8 cellular contexts compared by ENCODE assay signal in the genomic region with DNA sequence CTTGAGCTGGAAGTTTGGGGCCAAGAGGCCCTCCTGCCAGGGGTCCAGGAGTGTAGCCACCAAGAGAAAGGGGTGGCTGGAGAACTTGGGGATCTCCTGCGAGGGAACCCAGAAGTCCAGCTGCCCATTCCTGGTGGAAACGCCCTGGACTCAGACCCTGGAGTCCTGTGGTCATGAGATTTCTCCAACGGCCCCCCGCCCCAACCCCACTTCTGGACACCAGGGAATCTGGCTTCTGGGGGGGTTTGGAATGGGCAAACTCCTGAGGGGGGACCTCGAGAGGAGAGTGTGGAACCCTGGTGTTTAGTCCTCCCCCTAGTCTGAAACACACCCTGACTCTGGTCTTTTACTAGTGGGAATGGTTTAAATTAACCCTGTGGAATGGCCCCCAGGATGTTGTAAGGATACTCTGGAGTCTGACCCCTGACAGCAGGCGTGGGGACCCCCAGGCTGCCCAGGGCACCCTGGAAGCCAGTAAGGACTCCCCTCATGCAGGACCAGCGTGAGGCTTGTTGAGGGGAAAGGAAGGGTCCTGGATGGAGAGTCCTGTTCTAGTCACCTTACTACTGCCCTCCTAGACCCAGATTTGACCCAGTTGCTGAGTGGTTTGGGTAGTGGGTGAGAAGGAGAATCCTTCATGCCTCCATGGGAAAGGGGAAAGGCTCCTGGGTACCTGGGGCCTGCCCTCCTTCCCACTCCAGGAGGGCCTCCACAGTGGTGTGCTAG. TPM values are rescaled to one million over a fixed set of nuclear protein-coding genes. Genes with fewer than 3 reads are reported as not detected.
DNase-seq lines count a peak whose midpoint lies in the region; ATAC-seq and TF ChIP-seq lines count a peak whose summit lies in the region.

No MANE protein-coding gene starts in this region.

- no peaks in the 10 kb centered on the region for H3K36me3 ChIP-seq in KMS-11 (ENCODE audit: insufficient read depth)

- H3K4me3 ChIP-seq in AG04450 (ENCODE audit: low read depth, low read length), result peak overlapping the region; percentile 83
- peak overlapping the region; percentile 38 for H3K4me3 ChIP-seq in KMS-11 (IDR thresholded peaks at IDR 0.05; ENCODE audit: insufficient read depth, low read depth, low read length)
- peak overlapping the region; percentile 39 to 83 (median 72) for H3K4me3 ChIP-seq in dorsolateral prefrontal cortex

- DNase-seq in AG04450 (ENCODE audit: low read depth, low spot score) (no peak), dorsolateral prefrontal cortex (no peak), NCI-H748 treated with DMSO at 0.1 percent for 48 hours (lab: John Stamatoyannopoulos, UW) (no peak), activated gamma-delta T cell treated with Interleukin-2 at 50 U/mL for 16 hours (no peak), cortex of kidney (lab: John Stamatoyannopoulos, UW) (no peak)
- DNase-seq in naive thymus-derived CD8-positive, alpha-beta T cell, result peak in 1 of 10 donors; percentile 61

- H3K9me3 ChIP-seq in AG04450 (ENCODE audit: control insufficient read depth, insufficient read depth, low read length), result no peaks in the 10 kb centered on the region

- peak overlapping the region; percentile 69 to 93 (median 84) for H3K4me3 Mint-ChIP-seq in naive thymus-derived CD8-positive, alpha-beta T cell

- CTCF ChIA-PET in AG04450 (lab: Charles Lee), result interaction anchor here (0.6 to 2.7 kb wide), 5 partner anchors 8 to 305 kb away, joined by 4 to 26 read pairs (median 18); no protein-coding TSS in a partner anchor

- H3K27ac ChIP-seq in AG04450 (ENCODE audit: low read depth, low read length) (peak overlapping the region; percentile 21), KMS-11 (no peak overlapping the region), dorsolateral prefrontal cortex (peak overlapping the region in 57 of 59 donors; percentile 19 to 90 (median 75))

- no peaks in the 10 kb centered on the region for H4K20me1 ChIP-seq in KMS-11 (ENCODE audit: insufficient read depth)

- TF ChIP-seq CTCF in AG04450 (IDR thresholded peaks at IDR 0.05; ENCODE audit: low read depth, low read length) (no peak), KMS-11 (conservative IDR thresholded peaks at IDR 0.05; ENCODE audit: low read depth, low read length) (no peak), dorsolateral prefrontal cortex (IDR thresholded peaks at IDR 0.05 in 54 of 56, conservative IDR thresholded peaks at IDR 0.05 in 2 of 56; ENCODE audit: low read depth in 1 of 56, partially characterized antibody in 56 of 56) (no peak)

- no peak overlapping the region for H3K9ac ChIP-seq in KMS-11

- no peaks in the 10 kb centered on the region for H3K9me3 Mint-ChIP-seq in naive thymus-derived CD8-positive, alpha-beta T cell

- H3K36me3 Mint-ChIP-seq in naive thymus-derived CD8-positive, alpha-beta T cell, result no peaks in the 10 kb centered on the region

- peak overlapping the region; percentile 69; the same call in 1 of the 2 replicates for H2AFZ ChIP-seq in KMS-11 (ENCODE audit: low read depth)

- POLR2A ChIA-PET in AG04450 (lab: Yijun Ruan, JAX), result interaction anchor here (1.5 to 1.9 kb wide), 2 partner anchors 78 to 240 kb away, joined by 5 to 14 read pairs; a partner anchor contains a TSS
- POLR2A ChIA-PET in naive thymus-derived CD8-positive, alpha-beta T cell (lab: Charles Lee), result interaction anchor here (1.2 to 2.4 kb wide), 5 partner anchors 78 to 298 kb away, joined by 3 to 9 read pairs (median 4); a partner anchor contains a TSS

- no peaks in the 10 kb centered on the region for H3K27me3 Mint-ChIP-seq in naive thymus-derived CD8-positive, alpha-beta T cell

- peaks cover 14 to 32% (median 26%) of the 10 kb centered on the region in 4 donors for H3K4me1 Mint-ChIP-seq in naive thymus-derived CD8-positive, alpha-beta T cell

- intact Hi-C loops in dorsolateral prefrontal cortex (cut with DNase I), result loop anchor here (5.0 kb wide), 1 partner anchor 105 kb away; a partner anchor contains a TSS

- no peaks in the 10 kb centered on the region for H3K79me2 ChIP-seq in KMS-11 (ENCODE audit: insufficient read depth, low read depth)

- H3K4me2 ChIP-seq in KMS-11, result peak overlapping the region; percentile 57; the same call in 1 of the 2 replicates

- no peaks in the 10 kb centered on the region for H3K27me3 ChIP-seq in AG04450 (ENCODE audit: control insufficient read depth, insufficient read depth, low read length)
- no peaks in the 10 kb centered on the region for H3K27me3 ChIP-seq in KMS-11 (ENCODE audit: insufficient read depth, low read depth)
- peaks cover 0 to 33% (median 0%) of the 10 kb centered on the region in 45 donors for H3K27me3 ChIP-seq in dorsolateral prefrontal cortex

- no peak for ATAC-seq in naive thymus-derived CD8-positive, alpha-beta T cell
- ATAC-seq in HG03175 (IDR thresholded peaks at IDR 0.05; ENCODE audit: unreplicated experiment), result no peak

- H3K27ac Mint-ChIP-seq in naive thymus-derived CD8-positive, alpha-beta T cell, result peak overlapping the region in 6 of 10 donors; percentile 69 to 87 (median 80)

- no peaks in the 10 kb centered on the region for H3K4me1 ChIP-seq in KMS-11 (ENCODE audit: low read depth, poor library complexity, severe bottlenecking)

RNA-seq across cellular contexts. Expression of a gene that starts 0.5 kb away (rescaled TPM):
- 20.7 and 21.2 TPM in 2 replicates for polyA plus RNA-seq in AG04450 (2011; rRNA removed)
- polyA minus RNA-seq in AG04450 (2011; rRNA and poly(A)+ RNA removed), result 17.2 and 19.8 TPM in 2 replicates
- 10 to 100 TPM in 119 of 120 experiments, 1 to 10 TPM in 1; 8.7 to 33.5 (median 21.1) TPM for total RNA-seq in dorsolateral prefrontal cortex
- 1 to 10 TPM; 7.0 to 7.1 TPM for total RNA-seq in naive thymus-derived CD8-positive, alpha-beta T cell
- polyA plus RNA-seq in naive thymus-derived CD8-positive, alpha-beta T cell, result 1 to 10 TPM; 3.6 to 4.9 (median 4.2) TPM

RNA-seq across cellular contexts. Expression of a gene that starts 5.8 kb away (rescaled TPM):
- 19.6 and 27.7 TPM in 2 replicates for polyA plus RNA-seq in AG04450 (2011; rRNA removed)
- 34.9 and 53.3 TPM in 2 replicates for polyA minus RNA-seq in AG04450 (2011; rRNA and poly(A)+ RNA removed)
- total RNA-seq in dorsolateral prefrontal cortex, result 10 to 100 TPM in 111 of 120 experiments, 1 to 10 TPM in 9; 8.3 to 19.2 (median 13.6) TPM
- 10 to 100 TPM; 44.0 to 44.7 TPM for total RNA-seq in naive thymus-derived CD8-positive, alpha-beta T cell
- polyA plus RNA-seq in naive thymus-derived CD8-positive, alpha-beta T cell, result 1 to 10 TPM; 1.6 to 2.0 (median 1.8) TPM

RNA-seq across cellular contexts. Expression of a gene that starts 39.1 kb away (rescaled TPM):
- polyA plus RNA-seq in AG04450 (2011; rRNA removed), result 470 and 674 TPM in 2 replicates
- polyA minus RNA-seq in AG04450 (2011; rRNA and poly(A)+ RNA removed), result 513 and 748 TPM in 2 replicates
- total RNA-seq in dorsolateral prefrontal cortex, result 100 to 1,000 TPM in 26 of 120 experiments, 10 to 100 TPM in 94; 38.5 to 204 (median 77.6) TPM
- total RNA-seq in naive thymus-derived CD8-positive, alpha-beta T cell, result 1 to 10 TPM; 1.0 to 1.2 TPM
- polyA plus RNA-seq in naive thymus-derived CD8-positive, alpha-beta T cell, result not detected

RNA-seq across cellular contexts. Expression of a gene that starts 51.3 kb away (rescaled TPM):
- polyA plus RNA-seq in AG04450 (2011; rRNA removed), result 33.3 and 37.7 TPM in 2 replicates
- polyA minus RNA-seq in AG04450 (2011; rRNA and poly(A)+ RNA removed), result 93.3 and 135 TPM in 2 replicates
- 10 to 100 TPM; 46.6 to 83.3 (median 64.9) TPM for total RNA-seq in dorsolateral prefrontal cortex
- 100 to 1,000 TPM in 1 of 2 experiments, 10 to 100 TPM in 1; 99.9 to 108 TPM for total RNA-seq in naive thymus-derived CD8-positive, alpha-beta T cell
- 10 to 100 TPM; 19.5 to 42.2 (median 29.2) TPM for polyA plus RNA-seq in naive thymus-derived CD8-positive, alpha-beta T cell

Comparison
In these comparisons a context has a peak if more than half of its experiments do, and no peak if none do; other contexts are left out.
1. RNA of a gene that starts 39.1 kb away (total RNA-seq): 38.5 to 204 TPM in dorsolateral prefrontal cortex; 1.0 to 1.2 TPM in naive thymus-derived CD8-positive, alpha-beta T cell; every median in the first group is over 10 times any median in the second.
2. Peak in every context shown above with its lines, with median percentiles within 50 percentile points of each other: H3K4me3 ChIP-seq.